10 cellular contexts compared by ENCODE assay signal in the genomic region with DNA sequence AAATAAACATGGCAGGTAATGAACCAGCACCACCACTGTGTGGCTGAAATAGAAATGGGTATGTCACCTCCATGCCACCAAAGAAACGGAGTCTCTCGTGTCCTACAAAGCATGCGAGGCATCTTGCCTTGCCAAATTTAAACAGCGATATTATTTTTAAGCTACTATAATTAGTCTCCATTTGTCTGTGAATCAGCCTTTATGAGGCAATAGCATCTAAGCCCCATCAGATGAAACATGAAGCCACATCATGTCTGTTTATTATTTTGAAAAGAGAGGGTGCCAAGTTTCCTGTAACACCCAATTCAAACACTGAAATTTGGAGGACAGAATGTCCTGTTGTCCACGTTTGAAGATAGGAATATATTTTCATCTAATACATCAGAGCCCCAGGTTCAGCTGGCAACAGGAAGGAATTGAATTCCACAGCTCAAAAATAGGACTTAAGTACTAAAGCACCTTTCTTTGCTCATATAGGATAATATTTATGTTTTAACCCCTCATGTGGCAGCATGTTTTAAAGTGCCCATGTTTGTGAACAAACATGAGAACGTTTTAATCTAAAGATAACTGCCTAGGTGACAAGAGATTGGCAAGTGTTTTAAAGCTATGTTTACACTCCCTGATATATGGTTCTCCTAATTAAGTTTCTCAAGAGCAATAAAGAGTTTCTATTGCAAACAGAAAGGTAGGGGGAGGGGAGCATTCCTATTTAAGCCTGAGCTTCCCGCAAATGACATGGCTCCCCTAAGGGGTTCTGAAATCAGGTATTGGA.
DNase-seq lines count a peak whose midpoint lies in the region; ATAC-seq and TF ChIP-seq lines count a peak whose summit lies in the region.
"Had no signal": no experiment of that assay in that cellular context is flagged by ENCODE, and none has a peak within 500 bp of the region (broad histone marks: within the 10 kb centered on the region; RNA-seq: fewer than 3 reads in every experiment).

No MANE protein-coding gene starts in this region.

- H3K27ac ChIP-seq in aorta (ENCODE audit: low read depth in 1 of 2, low read length in 2 of 2): peak overlapping the region; percentile 99 to 100

- H3K9me3 ChIP-seq in aorta (ENCODE audit: control insufficient read depth, low read length): no peaks in the 10 kb centered on the region

- peaks cover 4% of the 10 kb centered on the region for H3K27me3 Mint-ChIP-seq in endothelial cell (ENCODE audit: unreplicated experiment)
- no peaks in the 10 kb centered on the region for H3K27me3 Mint-ChIP-seq in mesothelial cell of epicardium (ENCODE audit: low read depth)

- ATAC-seq in aorta (ENCODE audit: low FRiP score) (peak; percentile 70), GM18505 (IDR thresholded peaks at IDR 0.05; ENCODE audit: unreplicated experiment) (no peak)

- no peak overlapping the region for H3K4me3 Mint-ChIP-seq in endothelial cell (ENCODE audit: unreplicated experiment)
- no peak overlapping the region for H3K4me3 Mint-ChIP-seq in mesothelial cell of epicardium

- peaks cover 11% of the 10 kb centered on the region for H3K36me3 Mint-ChIP-seq in endothelial cell (ENCODE audit: low read depth, unreplicated experiment)
- H3K36me3 Mint-ChIP-seq in mesothelial cell of epicardium: no peaks in the 10 kb centered on the region

- H3K4me1 ChIP-seq in aorta (ENCODE audit: control insufficient read depth in 1 of 2, insufficient read depth in 2 of 2, low read length in 2 of 2): peaks cover 13 to 20% of the 10 kb centered on the region in 2 donors

- no peak overlapping the region for H3K4me3 ChIP-seq in aorta (ENCODE audit: low read length in 2 of 2)

- H3K27me3 ChIP-seq in aorta (ENCODE audit: control insufficient read depth in 1 of 2, insufficient read depth in 2 of 2, low read length in 1 of 2): no peaks in the 10 kb centered on the region

- DNase-seq in NCI-H2196 (lab: John Stamatoyannopoulos, UW; ENCODE audit: unreplicated experiment): peak; percentile 8
- no peak for DNase-seq in NCI-H2196 treated with DMSO at 0.1 percent for 48 hours (lab: John Stamatoyannopoulos, UW; ENCODE audit: unreplicated experiment)
- DNase-seq in endothelial cell (ENCODE audit: low spot score): no peak
- DNase-seq in mesothelial cell of epicardium (ENCODE audit: low spot score in 2 of 2, unreplicated experiment in 2 of 2): no peak
- DNase-seq in aorta: no peak
- no peak for DNase-seq in germinal center (ENCODE audit: low spot score)
- DNase-seq in midbrain (lab: John Stamatoyannopoulos, UW): no peak
- DNase-seq: NCI-H526, posterior cingulate gyrus had no signal

- H3K4me1 Mint-ChIP-seq in endothelial cell (ENCODE audit: unreplicated experiment) (peaks cover 74% of the 10 kb centered on the region), mesothelial cell of epicardium (peaks cover 30% of the 10 kb centered on the region)

- H3K36me3 ChIP-seq in aorta (ENCODE audit: control insufficient read depth in 1 of 2, insufficient read depth in 2 of 2, low read length in 1 of 2): no peaks in the 10 kb centered on the region

- peak overlapping the region; percentile 49 for H3K27ac Mint-ChIP-seq in endothelial cell (ENCODE audit: unreplicated experiment)
- H3K27ac Mint-ChIP-seq in mesothelial cell of epicardium: peak overlapping the region; percentile 71

- H3K9me3 Mint-ChIP-seq in endothelial cell (ENCODE audit: unreplicated experiment): no peaks in the 10 kb centered on the region
- H3K9me3 Mint-ChIP-seq in mesothelial cell of epicardium: no peaks in the 10 kb centered on the region

- intact Hi-C loops in aorta (cut with DNase I): loop anchor here (2.0 to 5.0 kb wide), 2 partner anchors 28 to 38 kb away; no protein-coding TSS in a partner anchor

- WGBS in aorta, 2 donors: 5 to 6% methylated on average over 7 of the region's 7 CpGs

- TF ChIP-seq CTCF in endothelial cell (IDR thresholded peaks at IDR 0.05; ENCODE audit: unreplicated experiment) (no peak), mesothelial cell of epicardium (IDR thresholded peaks at IDR 0.05; ENCODE audit: unreplicated experiment) (no peak)

- no peak for TF ChIP-seq POLR2A in GM18505 (IDR thresholded peaks at IDR 0.05; ENCODE audit: borderline replicate concordance, extremely low read depth, insufficient read depth, insufficient read length)
